In genomic region chr1:119968068-119968492, GRCh38 we compare ENCODE assay signal across 8 cellular contexts.
DNase-seq lines count a peak whose midpoint lies in the region; ATAC-seq and TF ChIP-seq lines count a peak whose summit lies in the region.

No MANE protein-coding gene starts in this region.

- DNase-seq in GM10266 (ENCODE audit: extremely low spot score): peak; percentile 29
- peak; percentile 52 for DNase-seq in MG63
- DNase-seq in choroid plexus epithelial cell (ENCODE audit: low read depth): peak; percentile 35
- peak; percentile 51 for DNase-seq in medulla oblongata (ENCODE audit: extremely low spot score)
- peak; percentile 62 for DNase-seq in stimulated activated CD8-positive, alpha-beta memory T cell treated with anti-CD3 and anti-CD28 coated beads, Interleukin-7, amount 100 ng/mL, for 24 hours (ENCODE audit: low read depth)
- DNase-seq in cerebellum (ENCODE audit: low spot score): no peak

- H3K27me3 ChIP-seq in MG63: no peaks in the 10 kb centered on the region

- H3K4me3 ChIP-seq in MG63 (no peak overlapping the region), choroid plexus epithelial cell (ENCODE audit: low read depth, low read length) (no peak overlapping the region)

- peaks cover 77% of the 10 kb centered on the region for H3K36me3 ChIP-seq in MG63

- H3K9me3 ChIP-seq in MG63: no peaks in the 10 kb centered on the region

- ATAC-seq in GM21526 (IDR thresholded peaks at IDR 0.05; ENCODE audit: low FRiP score, unreplicated experiment): peak; percentile 82
- peak; percentile 95 for ATAC-seq in activated CD4-positive, CD25-positive, alpha-beta regulatory T cell treated with anti-CD3 and anti-CD28 coated beads, Interleukin-2, amount 50 U/mL, for 24 hours

- peak; percentile 85 for TF ChIP-seq CTCF in GM10266 (IDR thresholded peaks at IDR 0.05; ENCODE audit: control insufficient read depth, insufficient read depth, low read depth, missing control alignments)
- peak; percentile 74 for TF ChIP-seq CTCF in choroid plexus epithelial cell (conservative IDR thresholded peaks at IDR 0.05; ENCODE audit: low read depth, low read length)
